ENCODE assay signal across 10 cellular contexts in genomic region chr11:3913921-3914320, GRCh38.
"Had no signal": no experiment of that assay in that cellular context is flagged by ENCODE, and none has a peak within 500 bp of the region (broad histone marks: within the 10 kb centered on the region; RNA-seq: fewer than 3 reads in every experiment).

No MANE protein-coding gene starts in this region.

- H3K27ac Mint-ChIP-seq: neural progenitor cell had no signal

- ATAC-seq: heart left ventricle, pancreas, T-helper 17 cell had no signal

- H3K27me3 ChIP-seq: heart left ventricle, neural progenitor cell, pancreas, testis had no signal

- H3K9me3 Mint-ChIP-seq: neural progenitor cell; stimulated activated naive CD8-positive, alpha-beta T cell treated with anti-CD3 and anti-CD28 coated beads, Interleukin-15, Interleukin-2, amounts not matched to agents 100 ng/mL and 50 ng/mL, for 24 hours had no signal

- H3K4me3 ChIP-seq: heart left ventricle, neural progenitor cell, pancreas, testis had no signal

- H3K36me3 ChIP-seq: heart left ventricle, neural progenitor cell, pancreas had no signal

- DNase-seq: activated CD4-positive, alpha-beta T cell treated with anti-CD3 and anti-CD28 coated beads, Interleukin-2, amount 50 U/mL, for 4 hours; activated CD4-positive, CD25-positive, alpha-beta regulatory T cell treated with anti-CD3 and anti-CD28 coated beads, Interleukin-2, amount 50 U/mL, for 72 hours; activated naive CD4-positive, alpha-beta T cell; heart left ventricle; pancreas; stimulated activated CD4-positive, alpha-beta T cell treated with anti-CD3 and anti-CD28 coated beads, Interleukin-2, amount 100 ng/mL, for 48 hours; T-helper 17 cell; testis had no signal

- H3K4me3 Mint-ChIP-seq: neural progenitor cell; stimulated activated naive CD8-positive, alpha-beta T cell treated with anti-CD3 and anti-CD28 coated beads, Interleukin-15, Interleukin-2, amounts not matched to agents 100 ng/mL and 50 ng/mL, for 24 hours; T-helper 17 cell had no signal

- H3K36me3 Mint-ChIP-seq: neural progenitor cell had no signal

- H3K27me3 Mint-ChIP-seq: stimulated activated naive CD8-positive, alpha-beta T cell treated with anti-CD3 and anti-CD28 coated beads, Interleukin-15, Interleukin-2, amounts not matched to agents 100 ng/mL and 50 ng/mL, for 24 hours; T-helper 17 cell had no signal

- H3K9me3 ChIP-seq: heart left ventricle, pancreas, testis had no signal

- H3K4me1 Mint-ChIP-seq: neural progenitor cell had no signal

- H3K4me1 ChIP-seq: neural progenitor cell, testis had no signal

- H3K27ac ChIP-seq: neural progenitor cell, pancreas, testis had no signal
